ENCODE assay signal across 14 cellular contexts in the genomic region with DNA sequence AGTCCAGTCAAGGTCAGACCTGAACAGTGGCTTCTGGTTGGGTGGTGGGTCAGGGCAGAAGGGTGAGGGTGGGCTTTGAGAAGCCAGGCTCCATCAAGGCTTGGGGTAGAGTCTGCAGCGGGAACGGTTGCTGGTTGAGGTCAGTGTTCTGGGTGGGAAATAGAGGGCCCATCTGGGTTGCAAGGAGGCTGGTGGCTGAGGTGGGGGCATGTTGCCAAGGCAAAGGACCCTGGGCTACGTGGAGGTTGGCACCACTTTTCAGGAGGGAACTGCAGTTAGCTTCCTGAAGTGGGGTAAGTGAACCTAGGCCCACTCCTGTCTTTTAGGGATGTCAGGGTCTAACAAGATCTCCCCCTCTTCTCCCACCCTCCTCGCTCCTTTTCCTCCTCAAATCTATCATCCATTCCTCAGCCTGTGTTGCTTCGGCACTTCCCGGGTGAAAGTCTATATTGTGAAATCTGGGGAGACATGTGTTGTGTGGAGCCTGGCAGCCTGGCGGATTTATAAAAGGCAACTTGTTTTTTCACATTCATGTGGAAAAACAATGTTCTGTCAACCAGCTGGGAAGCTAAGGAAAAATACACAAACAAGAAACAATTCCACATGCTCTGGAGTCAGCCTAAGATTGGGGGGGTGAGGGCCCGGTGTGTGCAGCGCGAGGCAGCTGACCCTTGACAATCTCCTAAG. TPM values are rescaled to one million over a fixed set of nuclear protein-coding genes. Genes with fewer than 3 reads are reported as not detected.
A peak's percentile ranks its signal among the peaks of the same experiment; 100 is the strongest.
DNase-seq lines count a peak whose midpoint lies in the region; ATAC-seq and TF ChIP-seq lines count a peak whose summit lies in the region.
"Had no signal": no experiment of that assay in that cellular context is flagged by ENCODE, and none has a peak within 500 bp of the region (broad histone marks: within the 10 kb centered on the region; RNA-seq: fewer than 3 reads in every experiment).

No MANE protein-coding gene starts in this region.

- H3K4me1 ChIP-seq in HCT116 (ENCODE audit: control insufficient read depth in 1 of 2, insufficient read depth in 2 of 2, low read length in 2 of 2) = peaks cover 10 to 20% of the 10 kb centered on the region in 2 experiments
- H3K4me1 ChIP-seq in duodenal mucosa (ENCODE audit: control insufficient read depth in 1 of 2, insufficient read depth in 2 of 2, low read length in 2 of 2) = peaks cover 20 to 25% of the 10 kb centered on the region in 2 donors
- peaks cover 0 to 12% (median 6%) of the 10 kb centered on the region in 4 donors for H3K4me1 ChIP-seq in transverse colon

- H3K9me3 ChIP-seq in HCT116 (ENCODE audit: control insufficient read depth in 1 of 2, insufficient read depth in 1 of 2, low read depth in 1 of 2, low read length in 2 of 2) = no peaks in the 10 kb centered on the region; a peak in 1 of 4 replicates
- no peaks in the 10 kb centered on the region for H3K9me3 ChIP-seq in duodenal mucosa (ENCODE audit: control insufficient read depth in 1 of 2, low read length in 2 of 2)
- H3K9me3 ChIP-seq in transverse colon = no peaks in the 10 kb centered on the region

- H3K4me1 Mint-ChIP-seq in activated T-cell treated with anti-CD3 and anti-CD28 coated beads, Interleukin-2, amount 50 U/mL, for 72 hours (ENCODE audit: low read depth) = no peaks in the 10 kb centered on the region
- peaks cover 26% of the 10 kb centered on the region for H3K4me1 Mint-ChIP-seq in progenitor cell of endocrine pancreas (ENCODE audit: low read depth)
- H3K4me1 Mint-ChIP-seq: CD14-positive monocyte had no signal

- peaks cover 12% of the 10 kb centered on the region for H3K27me3 Mint-ChIP-seq in activated T-cell treated with anti-CD3 and anti-CD28 coated beads, Interleukin-2, amount 50 U/mL, for 72 hours (ENCODE audit: low read depth)
- peaks cover 5% of the 10 kb centered on the region for H3K27me3 Mint-ChIP-seq in progenitor cell of endocrine pancreas

- TF ChIP-seq POLR2A in HCT116 (IDR thresholded peaks at IDR 0.05; ENCODE audit: borderline replicate concordance, extremely low read depth, insufficient read depth, insufficient read length) (no peak), transverse colon (IDR thresholded peaks at IDR 0.05) (no peak)

- intact Hi-C loops in HCT116 (cut with micrococcal nuclease) = no loop called here
- intact Hi-C loops in transverse colon (cut with DNase I; ENCODE audit: low total_unique reads) = no loop called here

- DNase-seq in HCT116 (ENCODE audit: low read depth, low spot score) (no peak), left lobe of liver (ENCODE audit: low spot score) (peak; percentile 64), pons (ENCODE audit: low spot score) (peak; percentile 16), transverse colon (no peak), NCI-H146 (lab: John Stamatoyannopoulos, UW) (no peak), progenitor cell of endocrine pancreas (ENCODE audit: low spot score, unreplicated experiment) (no peak)
- no peak for DNase-seq in activated T-cell treated with anti-CD3 and anti-CD28 coated beads, Interleukin-2, amount 50 U/mL, for 72 hours
- DNase-seq: COR-L47, H9, Kasumi-1, NCI-H2029 treated with DMSO at 0.1 percent for 48 hours, NCI-H524 had no signal

- H3K27me3 ChIP-seq in HCT116 (ENCODE audit: insufficient read depth, low read length) (no peaks in the 10 kb centered on the region), duodenal mucosa (ENCODE audit: control insufficient read depth in 1 of 2, insufficient read depth in 2 of 2, low read length in 2 of 2) (no peaks in the 10 kb centered on the region), transverse colon (no peaks in the 10 kb centered on the region)

- POLR2A ChIA-PET in HCT116 (lab: Charles Lee) = no interaction called here

- TF ChIP-seq CTCF in HCT116 (IDR thresholded peaks at IDR 0.05 in 2 of 3, conservative IDR thresholded peaks at IDR 0.05 in 1 of 3; ENCODE audit: borderline replicate concordance in 1 of 3, insufficient read depth in 1 of 3, low read depth in 2 of 3, low read length in 2 of 3) (no peak), transverse colon (IDR thresholded peaks at IDR 0.05) (no peak), progenitor cell of endocrine pancreas (IDR thresholded peaks at IDR 0.05; ENCODE audit: unreplicated experiment) (no peak)

- no peak overlapping the region for H3K27ac Mint-ChIP-seq in activated T-cell treated with anti-CD3 and anti-CD28 coated beads, Interleukin-2, amount 50 U/mL, for 72 hours
- H3K27ac Mint-ChIP-seq in progenitor cell of endocrine pancreas = no peak overlapping the region
- H3K27ac Mint-ChIP-seq: CD14-positive monocyte, H9 had no signal

- H3K4me2 ChIP-seq in HCT116 (ENCODE audit: low read length) = peak overlapping the region; percentile 92

- TF ChIP-seq RAD21 in HCT116 (IDR thresholded peaks at IDR 0.05; ENCODE audit: low read depth) = no peak

- no peak for ATAC-seq in HCT116
- ATAC-seq in left lobe of liver = peak; percentile 56
- no peak for ATAC-seq in activated T-cell treated with anti-CD3 and anti-CD28 coated beads, Interleukin-2, amount 50 U/mL, for 72 hours (replicated peaks in 1 of 2)

- 79 to 84% methylated on average over 5 to 10 of the region's 10 CpGs for WGBS in transverse colon (ENCODE audit: low coverage in 1 of 2), 2 donors

- no peak overlapping the region for H2AFZ ChIP-seq in HCT116 (ENCODE audit: low read depth, low read length, poor library complexity, severe bottlenecking)

- no peaks in the 10 kb centered on the region for H4K20me1 ChIP-seq in HCT116 (ENCODE audit: insufficient read depth)

- H3K36me3 Mint-ChIP-seq in activated T-cell treated with anti-CD3 and anti-CD28 coated beads, Interleukin-2, amount 50 U/mL, for 72 hours (ENCODE audit: insufficient read depth in 2 of 2) = no peaks in the 10 kb centered on the region
- no peaks in the 10 kb centered on the region for H3K36me3 Mint-ChIP-seq in progenitor cell of endocrine pancreas (ENCODE audit: insufficient read depth)
- H3K36me3 Mint-ChIP-seq: CD14-positive monocyte had no signal

- no peak overlapping the region for H3K9ac ChIP-seq in HCT116 (ENCODE audit: low read length)
- peak overlapping the region; percentile 64 to 84 for H3K9ac ChIP-seq in duodenal mucosa (ENCODE audit: low read depth in 1 of 2, low read length in 2 of 2)

- H3K4me3 ChIP-seq in HCT116 (replicated peaks in 1 of 2; ENCODE audit: low read depth in 1 of 2, low read length in 2 of 2) = no peak overlapping the region
- H3K4me3 ChIP-seq in duodenal mucosa (ENCODE audit: low read depth in 1 of 2, low read length in 2 of 2) = peak overlapping the region; percentile 68 to 84
- H3K4me3 ChIP-seq in transverse colon = no peak overlapping the region

- no peaks in the 10 kb centered on the region for H3K9me3 Mint-ChIP-seq in activated T-cell treated with anti-CD3 and anti-CD28 coated beads, Interleukin-2, amount 50 U/mL, for 72 hours
- no peaks in the 10 kb centered on the region for H3K9me3 Mint-ChIP-seq in progenitor cell of endocrine pancreas (ENCODE audit: low read depth)
- H3K9me3 Mint-ChIP-seq: H9 had no signal

- no peaks in the 10 kb centered on the region for H3K36me3 ChIP-seq in HCT116 (ENCODE audit: control insufficient read depth in 1 of 2, insufficient read depth in 2 of 2, low read length in 2 of 2)
- H3K36me3 ChIP-seq in duodenal mucosa (ENCODE audit: control insufficient read depth in 1 of 2, insufficient read depth in 2 of 2, low read length in 2 of 2) = peaks cover 0 to 14% of the 10 kb centered on the region in 2 donors
- no peaks in the 10 kb centered on the region for H3K36me3 ChIP-seq in transverse colon

- CTCF ChIA-PET in HCT116 (lab: Charles Lee) = no interaction called here

- no peak for TF ChIP-seq EP300 in transverse colon (IDR thresholded peaks at IDR 0.05; ENCODE audit: low read depth)

- no peaks in the 10 kb centered on the region for H3K79me2 ChIP-seq in HCT116 (ENCODE audit: insufficient read depth, low read length)

- RAD21 ChIA-PET in HCT116 (lab: Charles Lee; ENCODE audit: low non-redundant PET in 1 of 2, low total read pairs in 2 of 2, uncharacterized antibody in 2 of 2, unreplicated experiment in 2 of 2) = no interaction called here

- no TSS peak for BruUV-seq in HCT116 (replicated peaks; lab: Mats Ljungman, UMichigan)

- H3K27ac ChIP-seq in HCT116 (ENCODE audit: low read depth, low read length) (no peak overlapping the region), duodenal mucosa (ENCODE audit: low read depth, low read length) (no peak overlapping the region), transverse colon (no peak overlapping the region)

- in situ Hi-C loops in transverse colon (cut with MboI; ENCODE audit: low pct_ligation_motif_present in 1 of 4, low pct_unique_long_range_greater_than_20kb in 1 of 4, low sequenced_read_pairs in 3 of 4) = no loop called here

- H3K4me3 Mint-ChIP-seq in activated T-cell treated with anti-CD3 and anti-CD28 coated beads, Interleukin-2, amount 50 U/mL, for 72 hours = no peak overlapping the region
- H3K4me3 Mint-ChIP-seq in progenitor cell of endocrine pancreas (ENCODE audit: low read depth) = no peak overlapping the region
- H3K4me3 Mint-ChIP-seq: CD14-positive monocyte, H9 had no signal

- no peaks in the 10 kb centered on the region for H3K9me2 ChIP-seq in HCT116 (ENCODE audit: insufficient read depth)

TF ChIP-seq in HCT116, 20 proteins besides CTCF, POLR2A, EP300 and RAD21 (continues in another document):
- TF ChIP-seq EGR1 (IDR thresholded peaks at IDR 0.05; ENCODE audit: low read depth) = no peak

RNA-seq across cellular contexts. Expression of a gene that starts 1.5 kb away (rescaled TPM):
- 2.1 TPM for total RNA-seq in HCT116 (2021; ENCODE audit: unreplicated experiment)
- 1.9 and 2.4 TPM in 2 replicates for polyA plus RNA-seq in HCT116 (2012)
- total RNA-seq in left lobe of liver = 2.9 TPM
- total RNA-seq in activated T-cell treated with anti-CD3 and anti-CD28 coated beads, Interleukin-2, amount 50 U/mL, for 72 hours = not detected
- total RNA-seq in transverse colon = 10 to 100 TPM in 3 of 4 donors, 1 to 10 TPM in 1; 4.4 to 29.2 (median 27.3) TPM
- total RNA-seq in progenitor cell of endocrine pancreas = 0.13 and 0.26 TPM in 2 replicates
- polyA plus RNA-seq: CD14-positive monocyte had no signal

RNA-seq across cellular contexts. Expression of a gene that starts 29.5 kb away (rescaled TPM):
- total RNA-seq in HCT116 (2021; ENCODE audit: unreplicated experiment) (7.9 TPM), left lobe of liver (0.08 TPM), transverse colon (1 to 10 TPM in 3 of 4 donors, under 1 TPM in 1; 0.60 to 7.5 (median 3.0) TPM), progenitor cell of endocrine pancreas (0.62 and 0.84 TPM in 2 replicates)
- 3.8 and 4.7 TPM in 2 replicates for polyA plus RNA-seq in HCT116 (2012)
- not detected for total RNA-seq in activated T-cell treated with anti-CD3 and anti-CD28 coated beads, Interleukin-2, amount 50 U/mL, for 72 hours
- polyA plus RNA-seq: CD14-positive monocyte had no signal

RNA-seq across cellular contexts. Expression of a gene that starts 45.6 kb away (rescaled TPM):
- total RNA-seq in HCT116 (2021; ENCODE audit: unreplicated experiment) (7.6 TPM), left lobe of liver (4.5 TPM), transverse colon (10 to 100 TPM in 3 of 4 donors, 1 to 10 TPM in 1; 2.6 to 37.4 (median 12.7) TPM), progenitor cell of endocrine pancreas (19.6 and 21.2 TPM in 2 replicates)
- 5.0 TPM in 2 replicates for polyA plus RNA-seq in HCT116 (2012)
- total RNA-seq in activated T-cell treated with anti-CD3 and anti-CD28 coated beads, Interleukin-2, amount 50 U/mL, for 72 hours = 10 to 100 TPM; 11.8 to 19.2 TPM
- polyA plus RNA-seq: CD14-positive monocyte had no signal

Comparison
In these comparisons a context has a peak if more than half of its experiments do, and no peak if none do; other contexts are left out.
1. DNase-seq: peak in left lobe of liver (single experiment) and pons (single experiment); none in HCT116 (single experiment), activated T-cell treated with anti-CD3 and anti-CD28 coated beads, Interleukin-2, amount 50 U/mL, for 72 hours (0 of 2), transverse colon (single experiment), NCI-H146 (single experiment) and progenitor cell of endocrine pancreas (single experiment).
2. H3K4me3 ChIP-seq: peak in duodenal mucosa (2 of 2); none in HCT116 (0 of 2) and transverse colon (0 of 4).